15 cellular contexts compared by ENCODE assay signal in genomic region chr5:1155191-1156032, GRCh38. TPM values are rescaled to one million over a fixed set of nuclear protein-coding genes. Genes with fewer than 3 reads are reported as not detected.
A peak's percentile ranks its signal among the peaks of the same experiment; 100 is the strongest.
DNase-seq lines count a peak whose midpoint lies in the region; ATAC-seq and TF ChIP-seq lines count a peak whose summit lies in the region.
"Had no signal": no experiment of that assay in that cellular context is flagged by ENCODE, and none has a peak within 500 bp of the region (broad histone marks: within the 10 kb centered on the region; RNA-seq: fewer than 3 reads in every experiment).

No MANE protein-coding gene starts in this region.

- peaks cover 61% of the 10 kb centered on the region for H3K27me3 Mint-ChIP-seq in stimulated activated naive CD8-positive, alpha-beta T cell treated with anti-CD3 and anti-CD28 coated beads, Interleukin-15, amount 100 ng/mL, for 72 hours
- H3K27me3 Mint-ChIP-seq in memory B cell, result peaks cover 13% of the 10 kb centered on the region

- POLR2A ChIA-PET in RWPE1 (lab: Yijun Ruan, JAX; ENCODE audit: low non-redundant PET), result no interaction called here

- CTCF ChIA-PET in RWPE1 (lab: Yijun Ruan, JAX), result no interaction called here

- peaks cover 47% of the 10 kb centered on the region for H3K27me3 ChIP-seq in ectodermal cell (ENCODE audit: control insufficient read depth, insufficient read depth, low read length, poor library complexity, severe bottlenecking)

- no peaks in the 10 kb centered on the region for H3K36me3 ChIP-seq in ectodermal cell (ENCODE audit: control insufficient read depth, insufficient read depth, low read length)

- peaks cover 34% of the 10 kb centered on the region for H3K4me1 Mint-ChIP-seq in stimulated activated naive CD8-positive, alpha-beta T cell treated with anti-CD3 and anti-CD28 coated beads, Interleukin-15, amount 100 ng/mL, for 72 hours
- H3K4me1 Mint-ChIP-seq in memory B cell, result peaks cover 46% of the 10 kb centered on the region

- peaks cover 0 to 14% of the 10 kb centered on the region in 2 donors for H3K9me3 Mint-ChIP-seq in stimulated activated naive CD8-positive, alpha-beta T cell treated with anti-CD3 and anti-CD28 coated beads, Interleukin-15, amount 100 ng/mL, for 72 hours
- peaks cover 8% of the 10 kb centered on the region for H3K9me3 Mint-ChIP-seq in memory B cell
- H3K9me3 Mint-ChIP-seq: T-helper 2 cell treated with Interferon-gamma antibody and Interleukin-4, amounts not matched to agents 5 μg/mL and 100 μg/mL, for 36 hours had no signal

- 3 to 4% methylated on average over 98 of the region's 98 CpGs for WGBS in ectodermal cell, 2 experiments

- H3K4me3 Mint-ChIP-seq in stimulated activated naive CD8-positive, alpha-beta T cell treated with anti-CD3 and anti-CD28 coated beads, Interleukin-15, amount 100 ng/mL, for 72 hours, result peak overlapping the region in 1 of 2 donors; percentile 31
- H3K4me3 Mint-ChIP-seq in memory B cell, result peak overlapping the region; percentile 69
- H3K4me3 Mint-ChIP-seq: activated CD8-positive, alpha-beta T cell treated with anti-CD3 and anti-CD28 coated beads, Interleukin-2, amount 10 ng/mL, durations not matched to agents 7 days and 5 days; T-helper 2 cell treated with Interferon-gamma antibody and Interleukin-4, amounts not matched to agents 5 μg/mL and 100 μg/mL, for 36 hours had no signal

- intact Hi-C loops in head of caudate nucleus (cut with DNase I), result no loop called here

- H3K9me3 ChIP-seq in ectodermal cell (ENCODE audit: control insufficient read depth, low read length), result no peaks in the 10 kb centered on the region

- H3K36me3 Mint-ChIP-seq in memory B cell, result peaks cover 11% of the 10 kb centered on the region

- no peak for DNase-seq in stimulated activated naive CD8-positive, alpha-beta T cell treated with anti-CD3 and anti-CD28 coated beads, Interleukin-15, amount 100 ng/mL, for 72 hours
- no peak for DNase-seq in stimulated activated naive CD8-positive, alpha-beta T cell treated with anti-CD3 and anti-CD28 coated beads, Interleukin-15, Interleukin-2, amounts not matched to agents 100 U/mL and 50 U/mL, for 24 hours
- DNase-seq in memory B cell (ENCODE audit: low spot score in 2 of 2), result no peak
- no peak for DNase-seq in RWPE1 (ENCODE audit: low spot score)
- no peak for DNase-seq in head of caudate nucleus
- DNase-seq in NOMO-1 treated with dmso at 0.1 percent for 144 hours (lab: John Stamatoyannopoulos, UW; ENCODE audit: unreplicated experiment), result no peak
- DNase-seq: activated CD8-positive, alpha-beta T cell treated with anti-CD3 and anti-CD28 coated beads, Interleukin-2, amount 10 ng/mL, durations not matched to agents 7 days and 5 days; NCI-H1436; occipital lobe; OCI-M1 had no signal

- peak overlapping the region; percentile 10 for H3K4me3 ChIP-seq in ectodermal cell (ENCODE audit: insufficient read depth, low read depth, low read length)

- H3K4me1 ChIP-seq in ectodermal cell (ENCODE audit: control insufficient read depth, insufficient read depth, low read length), result peaks cover 4% of the 10 kb centered on the region

- no peak for TF ChIP-seq CTCF in RWPE1 (conservative IDR thresholded peaks at IDR 0.05; ENCODE audit: low read depth)

- H3K27ac ChIP-seq in ectodermal cell (ENCODE audit: insufficient read depth, low read depth, low read length, poor library complexity, severe bottlenecking), result no peak overlapping the region
- H3K27ac ChIP-seq in RWPE1, result no peak overlapping the region

- peak; percentile 38 for ATAC-seq in stimulated activated naive CD8-positive, alpha-beta T cell treated with anti-CD3 and anti-CD28 coated beads, Interleukin-15, amount 100 ng/mL, for 72 hours
- no peak for ATAC-seq in stimulated activated naive CD8-positive, alpha-beta T cell treated with anti-CD3 and anti-CD28 coated beads, Interleukin-15, Interleukin-2, amounts not matched to agents 100 U/mL and 50 U/mL, for 24 hours
- ATAC-seq in memory B cell (ENCODE audit: low read depth) (no peak), HG02623 (IDR thresholded peaks at IDR 0.05; ENCODE audit: unreplicated experiment) (no peak)
- ATAC-seq: activated CD8-positive, alpha-beta T cell treated with anti-CD3 and anti-CD28 coated beads, Interleukin-2, amount 10 ng/mL, durations not matched to agents 7 days and 5 days had no signal

- no peak overlapping the region for H3K27ac Mint-ChIP-seq in stimulated activated naive CD8-positive, alpha-beta T cell treated with anti-CD3 and anti-CD28 coated beads, Interleukin-15, amount 100 ng/mL, for 72 hours
- no peak overlapping the region for H3K27ac Mint-ChIP-seq in memory B cell
- H3K27ac Mint-ChIP-seq: activated CD8-positive, alpha-beta T cell treated with anti-CD3 and anti-CD28 coated beads, Interleukin-2, amount 10 ng/mL, durations not matched to agents 7 days and 5 days; activated naive CD4-positive, alpha-beta T cell treated with anti-CD3 and anti-CD28 coated beads, Interleukin-2, amount 50 U/mL, for 72 hours; T-helper 2 cell treated with Interferon-gamma antibody and Interleukin-4, amounts not matched to agents 5 μg/mL and 100 μg/mL, for 36 hours had no signal

RNA-seq across cellular contexts. Expression of gene SLC12A7, which starts 43.5 kb away (rescaled TPM):
- polyA plus RNA-seq in ectodermal cell (2013, experiment 1 of 4), result 36.3 TPM
- 37.7 TPM for polyA plus RNA-seq in ectodermal cell (2013, experiment 2 of 4)
- 29.7 TPM for polyA plus RNA-seq in ectodermal cell (2013, experiment 3 of 4)
- 33.6 TPM for polyA plus RNA-seq in ectodermal cell (2013, experiment 4 of 4)

RNA-seq across cellular contexts. Expression of gene SLC6A19, which starts 46.0 kb away (rescaled TPM):
- polyA plus RNA-seq in ectodermal cell (2013, experiment 1 of 4), result not detected
- not detected for polyA plus RNA-seq in ectodermal cell (2013, experiment 2 of 4)
- 0.05 TPM for polyA plus RNA-seq in ectodermal cell (2013, experiment 3 of 4)
- polyA plus RNA-seq in ectodermal cell (2013, experiment 4 of 4), result not detected
- polyA plus RNA-seq: CD8-positive, alpha-beta memory T cell had no signal
